9 cellular contexts compared by ENCODE assay signal in the genomic region with DNA sequence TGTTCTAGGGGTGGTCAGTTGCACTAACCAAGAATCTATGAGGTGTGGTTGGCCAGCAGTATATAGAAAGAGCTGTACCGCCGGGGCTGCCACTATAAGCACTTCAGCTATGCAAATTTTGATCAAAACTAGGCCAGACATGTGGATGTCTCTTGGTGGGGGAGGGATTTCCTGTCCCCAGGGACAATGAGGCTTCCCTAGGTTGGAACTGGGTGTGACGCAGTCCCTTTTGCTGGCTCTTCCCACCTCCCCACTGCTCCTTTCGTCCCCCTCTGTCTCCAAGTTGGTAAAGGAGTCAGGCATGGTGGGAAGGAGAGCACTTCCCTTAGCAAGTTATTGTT. TPM values are rescaled to one million over a fixed set of nuclear protein-coding genes. Genes with fewer than 3 reads are reported as not detected.
DNase-seq lines count a peak whose midpoint lies in the region; ATAC-seq lines count a peak whose summit lies in the region.
"Had no signal": no experiment of that assay in that cellular context is flagged by ENCODE, and none has a peak within 500 bp of the region (broad histone marks: within the 10 kb centered on the region; RNA-seq: fewer than 3 reads in every experiment).

No MANE protein-coding gene starts in this region.

- intact Hi-C loops in dendritic cell treated with granulocyte-macrophage colony-stimulating factor and Interleukin-4, amounts not matched to agents 40 ng/mL and 50 ng/mL, for 4 days (cut with micrococcal nuclease), result loop anchor here (2.0 kb wide), 2 partner anchors 15 kb away; a partner anchor contains a TSS

- peaks cover 43% of the 10 kb centered on the region for H3K4me1 Mint-ChIP-seq in dendritic cell treated with granulocyte-macrophage colony-stimulating factor and Interleukin-4, amounts not matched to agents 40 ng/mL and 50 ng/mL, for 4 days (ENCODE audit: low read depth)

- no peak overlapping the region for H3K4me3 Mint-ChIP-seq in dendritic cell treated with granulocyte-macrophage colony-stimulating factor and Interleukin-4, amounts not matched to agents 40 ng/mL and 50 ng/mL, for 4 days

- H3K27me3 Mint-ChIP-seq in dendritic cell treated with granulocyte-macrophage colony-stimulating factor and Interleukin-4, amounts not matched to agents 40 ng/mL and 50 ng/mL, for 4 days, result no peaks in the 10 kb centered on the region

- ATAC-seq in GM19467 (IDR thresholded peaks at IDR 0.05; ENCODE audit: unreplicated experiment), result peak; percentile 69
- ATAC-seq in HG03558 (IDR thresholded peaks at IDR 0.05; ENCODE audit: extremely low read depth, unreplicated experiment), result peak; percentile 63
- no peak for ATAC-seq in HG02870 (IDR thresholded peaks at IDR 0.05; ENCODE audit: unreplicated experiment)

- no peaks in the 10 kb centered on the region for H3K9me3 Mint-ChIP-seq in dendritic cell treated with granulocyte-macrophage colony-stimulating factor and Interleukin-4, amounts not matched to agents 40 ng/mL and 50 ng/mL, for 4 days

- peak; percentile 71 for DNase-seq in A172 (ENCODE audit: low spot score)
- DNase-seq in putamen (ENCODE audit: low spot score), result no peak
- DNase-seq in T1000 (lab: John Stamatoyannopoulos, UW), result no peak
- DNase-seq in AML-193 (lab: John Stamatoyannopoulos, UW), result no peak
- DNase-seq: stimulated activated naive CD4-positive, alpha-beta T cell treated with Interleukin-2 at 50 U/mL for 16 hours had no signal

- H3K27ac Mint-ChIP-seq in dendritic cell treated with granulocyte-macrophage colony-stimulating factor and Interleukin-4, amounts not matched to agents 40 ng/mL and 50 ng/mL, for 4 days, result peak overlapping the region; percentile 91

- H3K36me3 Mint-ChIP-seq in dendritic cell treated with granulocyte-macrophage colony-stimulating factor and Interleukin-4, amounts not matched to agents 40 ng/mL and 50 ng/mL, for 4 days (ENCODE audit: low read depth), result peaks cover 23% of the 10 kb centered on the region

RNA-seq across cellular contexts. Expression of a gene that starts 13.6 kb away (rescaled TPM):
- total RNA-seq in A172 (2014; rRNA removed; shearing (Covaris generic)), result 40.9 and 65.9 TPM in 2 replicates

RNA-seq across cellular contexts. Expression of a gene that starts 14.3 kb away (rescaled TPM):
- 139 and 179 TPM in 2 replicates for total RNA-seq in A172 (2014; rRNA removed; shearing (Covaris generic))
